Comparison of ENCODE assay signal across 20 cellular contexts in the genomic region with DNA sequence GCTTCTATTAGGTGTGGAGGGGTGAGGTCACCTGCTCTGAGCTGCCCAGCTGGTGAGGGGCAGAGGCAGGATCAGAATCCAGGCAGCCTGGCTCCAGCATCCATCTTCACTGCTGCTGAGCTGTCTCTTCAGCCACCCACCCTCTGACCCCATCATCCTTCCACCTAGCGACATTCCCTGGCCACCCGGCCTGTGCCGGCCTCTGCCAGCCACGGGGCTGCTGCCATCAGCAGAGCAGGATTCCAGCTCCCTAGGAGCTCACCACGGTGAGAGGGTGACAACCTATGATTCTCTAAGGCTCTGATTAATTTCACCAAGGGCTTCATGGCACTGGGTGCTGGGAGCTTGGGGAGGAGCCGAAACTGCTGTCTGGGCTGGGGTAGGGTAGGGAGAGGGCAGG. TPM values are rescaled to one million over a fixed set of nuclear protein-coding genes. Genes with fewer than 3 reads are reported as not detected.
"Had no signal": no experiment of that assay in that cellular context is flagged by ENCODE, and none has a peak within 500 bp of the region (broad histone marks: within the 10 kb centered on the region; RNA-seq: fewer than 3 reads in every experiment).

No MANE protein-coding gene starts in this region.

- H3K4me2 ChIP-seq: smooth muscle cell had no signal

- H3K4me3 ChIP-seq: cardiac muscle cell, gastroesophageal sphincter, lung, right lobe of liver, smooth muscle cell, thoracic aorta had no signal

- H3K27me3 ChIP-seq: cardiac muscle cell, right lobe of liver had no signal

- H3K9me3 ChIP-seq: gastroesophageal sphincter, right lobe of liver, thoracic aorta had no signal

- H3K36me3 ChIP-seq: cardiac muscle cell, gastroesophageal sphincter, right lobe of liver, thoracic aorta, WERI-Rb-1 had no signal

- H2AFZ ChIP-seq: parathyroid adenoma had no signal

- DNase-seq: activated gamma-delta T cell treated with Interleukin-2 at 50 U/mL for 16 hours; activated T-cell treated with anti-CD3 and anti-CD28 coated beads, Interleukin-2, amount 50 U/mL, for 1 hour; amniotic stem cell; head of caudate nucleus; natural killer cell; right lobe of liver; stimulated activated CD4-positive, alpha-beta T cell treated with anti-CD3 and anti-CD28 coated beads, Interleukin-4, amount 100 ng/mL, for 1 hour; stimulated activated naive CD4-positive, alpha-beta T cell; T-cell; WERI-Rb-1 had no signal

- H3K27ac ChIP-seq: cardiac muscle cell, epithelial cell of prostate, gastroesophageal sphincter, parathyroid adenoma, thoracic aorta, WERI-Rb-1 had no signal

- H3K4me1 ChIP-seq: parathyroid adenoma had no signal

- H3K9ac ChIP-seq: parathyroid adenoma had no signal

- ATAC-seq: activated naive CD4-positive, alpha-beta T cell treated with anti-CD3 and anti-CD28 coated beads, Interleukin-2, amount 50 U/mL, for 72 hours; natural killer cell; right lobe of liver; T-cell had no signal

- FAIRE-seq: keratinocyte, TTC549 had no signal

- H3K79me2 ChIP-seq: parathyroid adenoma had no signal

RNA-seq across cellular contexts. Expression of gene ALPL, which starts 32.1 kb away (rescaled TPM):
- total RNA-seq: activated naive CD4-positive, alpha-beta T cell treated with anti-CD3 and anti-CD28 coated beads, Interleukin-2, amount 50 U/mL, for 72 hours had no signal
- polyA plus RNA-seq: keratinocyte had no signal
